In genomic region chrX:136780738-136781137, GRCh38 we compare ENCODE assay signal across 9 cellular contexts. TPM values are rescaled to one million over a fixed set of nuclear protein-coding genes. Genes with fewer than 3 reads are reported as not detected.
DNase-seq lines count a peak whose midpoint lies in the region; ATAC-seq lines count a peak whose summit lies in the region.
"Had no signal": no experiment of that assay in that cellular context is flagged by ENCODE, and none has a peak within 500 bp of the region (broad histone marks: within the 10 kb centered on the region; RNA-seq: fewer than 3 reads in every experiment).

ARHGEF6 (minus strand) TSS chrX:136780932; CDS start chrX:136780882, 50 bp downstream.

- peaks cover 3% of the 10 kb centered on the region; the same call in 1 of the 2 replicates for H3K4me1 ChIP-seq in Karpas-422 (ENCODE audit: low read length)
- peaks cover 9% of the 10 kb centered on the region for H3K4me1 ChIP-seq in mesodermal cell (ENCODE audit: control insufficient read depth, insufficient read depth, low read length, poor library complexity, severe bottlenecking)

- H3K4me2 ChIP-seq in Karpas-422 (ENCODE audit: low read depth, low read length, poor library complexity, severe bottlenecking), result peak within 1 kb of the TSS; percentile 44
- H3K4me2 ChIP-seq: A549 had no signal

- H2AFZ ChIP-seq in Karpas-422 (ENCODE audit: low read length), result peak within 1 kb of the TSS; percentile 80; the same call in 1 of the 2 replicates

- H3K4me3 Mint-ChIP-seq in activated naive CD4-positive, alpha-beta T cell treated with anti-CD3 and anti-CD28 coated beads, Interleukin-2, amount 50 U/mL, for 24 hours, result peak within 1 kb of the TSS; percentile 94

- WGBS in mesodermal cell (ENCODE audit: insufficient coverage in 2 of 2), 2 experiments, result 90% methylated on average over 4 of the region's 10 CpGs

- H3K36me3 ChIP-seq in Karpas-422 (ENCODE audit: insufficient read depth, low read length) (no peaks in the 10 kb centered on the region), mesodermal cell (ENCODE audit: control insufficient read depth, insufficient read depth, low read length) (no peaks in the 10 kb centered on the region)

- intact Hi-C loops in posterior cingulate gyrus (cut with DNase I), result no loop called here

- H3K36me3 Mint-ChIP-seq in activated naive CD4-positive, alpha-beta T cell treated with anti-CD3 and anti-CD28 coated beads, Interleukin-2, amount 50 U/mL, for 24 hours, result peaks cover 2% of the 10 kb centered on the region

- no peaks in the 10 kb centered on the region for H3K9me2 ChIP-seq in Karpas-422 (replicated peaks; ENCODE audit: insufficient read depth, low read length)

- no peaks in the 10 kb centered on the region for H3K27me3 ChIP-seq in Karpas-422 (ENCODE audit: low read length)

- H3K4me1 Mint-ChIP-seq in activated naive CD4-positive, alpha-beta T cell treated with anti-CD3 and anti-CD28 coated beads, Interleukin-2, amount 50 U/mL, for 24 hours, result peaks cover 68% of the 10 kb centered on the region

- H3K9me3 Mint-ChIP-seq in activated naive CD4-positive, alpha-beta T cell treated with anti-CD3 and anti-CD28 coated beads, Interleukin-2, amount 50 U/mL, for 24 hours, result no peaks in the 10 kb centered on the region

- H3K9me3 ChIP-seq in Karpas-422 (ENCODE audit: low read length) (no peaks in the 10 kb centered on the region), mesodermal cell (ENCODE audit: control insufficient read depth, low read length) (no peaks in the 10 kb centered on the region)
- H3K9me3 ChIP-seq: A549 had no signal

- H3K9ac ChIP-seq in Karpas-422 (ENCODE audit: low read length), result peak within 1 kb of the TSS; percentile 21

- H3K79me2 ChIP-seq in Karpas-422 (ENCODE audit: low read length), result no peaks in the 10 kb centered on the region

- H3K27me3 Mint-ChIP-seq in activated naive CD4-positive, alpha-beta T cell treated with anti-CD3 and anti-CD28 coated beads, Interleukin-2, amount 50 U/mL, for 24 hours, result no peaks in the 10 kb centered on the region

- no peak for ATAC-seq in HG03025 (IDR thresholded peaks at IDR 0.05; ENCODE audit: low FRiP score, unreplicated experiment)
- ATAC-seq: A549 had no signal

- H3K27ac Mint-ChIP-seq in activated naive CD4-positive, alpha-beta T cell treated with anti-CD3 and anti-CD28 coated beads, Interleukin-2, amount 50 U/mL, for 24 hours, result peak within 1 kb of the TSS; percentile 99

- DNase-seq in NCI-H2107 treated with DMSO at 0.1 percent for 48 hours (lab: John Stamatoyannopoulos, UW; ENCODE audit: unreplicated experiment) (peak; percentile 31), NCI-H2107 (lab: John Stamatoyannopoulos, UW) (no peak), Karpas-422 (no peak), DMS114 treated with DMSO at 0.1 percent for 48 hours (lab: John Stamatoyannopoulos, UW; ENCODE audit: unreplicated experiment) (no peak), posterior cingulate gyrus (no peak)

- no peaks in the 10 kb centered on the region for H4K20me1 ChIP-seq in Karpas-422 (ENCODE audit: insufficient read depth, low read depth, low read length)

- no peak within 1 kb of the TSS for H3K27ac ChIP-seq in Karpas-422 (ENCODE audit: low read length)
- H3K27ac ChIP-seq in mesodermal cell (ENCODE audit: low read depth, low read length, severe bottlenecking), result peak within 1 kb of the TSS; percentile 57
- H3K27ac ChIP-seq: A549 had no signal

- H3K4me3 ChIP-seq in Karpas-422 (ENCODE audit: low read length) (peak within 1 kb of the TSS; percentile 16; the same call in 1 of the 2 replicates), mesodermal cell (ENCODE audit: extremely low read depth, insufficient read depth, low read length, poor library complexity, severe bottlenecking) (no peak within 1 kb of the TSS)
- H3K4me3 ChIP-seq: A549 had no signal

RNA-seq across cellular contexts. Expression of gene ARHGEF6, which starts in this region (rescaled TPM):
- total RNA-seq in Karpas-422 (2014; rRNA removed; shearing (Covaris generic); ENCODE audit: low replicate concordance), result 0.61 and 2.6 TPM in 2 replicates
- polyA plus RNA-seq in mesodermal cell (2013, experiment 1 of 2), result 10.2 TPM
- polyA plus RNA-seq in mesodermal cell (2013, experiment 2 of 2), result 9.1 TPM
